In the genomic region with DNA sequence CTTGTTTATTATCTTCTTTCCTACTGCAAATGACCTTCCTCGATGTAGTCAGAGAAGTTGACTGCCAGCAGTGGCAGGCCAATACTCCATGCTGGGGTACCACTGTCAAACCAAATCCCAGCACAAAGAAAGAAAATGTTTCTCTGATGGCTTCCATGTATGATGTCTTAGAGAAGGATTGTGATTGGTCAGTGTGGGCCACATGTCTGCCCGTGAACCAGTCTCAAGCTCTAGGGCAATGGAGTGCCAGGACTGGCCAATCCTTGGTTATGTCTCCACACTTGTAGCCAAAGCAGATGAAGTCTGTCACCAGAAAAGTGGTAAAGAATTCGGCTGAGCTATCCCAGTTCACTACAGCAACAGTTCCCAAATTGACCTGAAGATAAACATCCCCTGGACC, we compare ENCODE assay signal across 3 cellular contexts.
A peak's percentile ranks its signal among the peaks of the same experiment; 100 is the strongest.
TF ChIP-seq lines count a peak whose summit lies in the region.

No MANE protein-coding gene starts in this region.

TF ChIP-seq in IMR-90, 13 proteins besides CTCF, POLR2A, EP300 and RAD21:
- TF ChIP-seq, protein P1, sequence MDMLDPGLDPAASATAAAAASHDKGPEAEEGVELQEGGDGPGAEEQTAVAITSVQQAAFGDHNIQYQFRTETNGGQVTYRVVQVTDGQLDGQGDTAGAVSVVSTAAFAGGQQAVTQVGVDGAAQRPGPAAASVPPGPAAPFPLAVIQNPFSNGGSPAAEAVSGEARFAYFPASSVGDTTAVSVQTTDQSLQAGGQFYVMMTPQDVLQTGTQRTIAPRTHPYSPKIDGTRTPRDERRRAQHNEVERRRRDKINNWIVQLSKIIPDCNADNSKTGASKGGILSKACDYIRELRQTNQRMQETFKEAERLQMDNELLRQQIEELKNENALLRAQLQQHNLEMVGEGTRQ (IDR thresholded peaks at IDR 0.05; ENCODE audit: low read depth, low read length) = peak; percentile 24; the same call in 1 of the 2 replicates
- no peak for TF ChIP-seq ELK1 (IDR thresholded peaks at IDR 0.05; ENCODE audit: borderline replicate concordance, low read depth, low read length)

TF ChIP-seq in WTC11, 78 proteins besides CTCF, POLR2A, EP300 and RAD21:
- TF ChIP-seq, protein P1 (CRISPR knock-in tag; IDR thresholded peaks at IDR 0.05) = peak; percentile 38
- TF ChIP-seq, protein P2, sequence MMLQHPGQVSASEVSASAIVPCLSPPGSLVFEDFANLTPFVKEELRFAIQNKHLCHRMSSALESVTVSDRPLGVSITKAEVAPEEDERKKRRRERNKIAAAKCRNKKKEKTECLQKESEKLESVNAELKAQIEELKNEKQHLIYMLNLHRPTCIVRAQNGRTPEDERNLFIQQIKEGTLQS (CRISPR knock-in tag; conservative IDR thresholded peaks at IDR 0.05) = no peak

TF ChIP-seq in K562, 482 proteins besides CTCF, POLR2A, EP300 and RAD21:
- TF ChIP-seq USF1 (CRISPR knock-in tag; IDR thresholded peaks at IDR 0.05) (peak; percentile 57), RAD51 (IDR thresholded peaks at IDR 0.05; ENCODE audit: borderline replicate concordance, low read depth) (0 out of 2 replicates have a peak, but pooled peaks have one; percentile 26), ZBTB12 (CRISPR knock-in tag; IDR thresholded peaks at IDR 0.05) (no peak), SNIP1 (IDR thresholded peaks at IDR 0.05; ENCODE audit: low read depth) (no peak), CHD2 (IDR thresholded peaks at IDR 0.05; ENCODE audit: low read depth, low read length) (no peak)
- TF ChIP-seq, protein P3, sequence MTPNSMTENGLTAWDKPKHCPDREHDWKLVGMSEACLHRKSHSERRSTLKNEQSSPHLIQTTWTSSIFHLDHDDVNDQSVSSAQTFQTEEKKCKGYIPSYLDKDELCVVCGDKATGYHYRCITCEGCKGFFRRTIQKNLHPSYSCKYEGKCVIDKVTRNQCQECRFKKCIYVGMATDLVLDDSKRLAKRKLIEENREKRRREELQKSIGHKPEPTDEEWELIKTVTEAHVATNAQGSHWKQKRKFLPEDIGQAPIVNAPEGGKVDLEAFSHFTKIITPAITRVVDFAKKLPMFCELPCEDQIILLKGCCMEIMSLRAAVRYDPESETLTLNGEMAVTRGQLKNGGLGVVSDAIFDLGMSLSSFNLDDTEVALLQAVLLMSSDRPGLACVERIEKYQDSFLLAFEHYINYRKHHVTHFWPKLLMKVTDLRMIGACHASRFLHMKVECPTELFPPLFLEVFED (CRISPR knock-in tag; conservative IDR thresholded peaks at IDR 0.05) = no peak
- TF ChIP-seq, protein P1 (CRISPR knock-in tag; IDR thresholded peaks at IDR 0.05) = peak; percentile 57
